In the genomic region with DNA sequence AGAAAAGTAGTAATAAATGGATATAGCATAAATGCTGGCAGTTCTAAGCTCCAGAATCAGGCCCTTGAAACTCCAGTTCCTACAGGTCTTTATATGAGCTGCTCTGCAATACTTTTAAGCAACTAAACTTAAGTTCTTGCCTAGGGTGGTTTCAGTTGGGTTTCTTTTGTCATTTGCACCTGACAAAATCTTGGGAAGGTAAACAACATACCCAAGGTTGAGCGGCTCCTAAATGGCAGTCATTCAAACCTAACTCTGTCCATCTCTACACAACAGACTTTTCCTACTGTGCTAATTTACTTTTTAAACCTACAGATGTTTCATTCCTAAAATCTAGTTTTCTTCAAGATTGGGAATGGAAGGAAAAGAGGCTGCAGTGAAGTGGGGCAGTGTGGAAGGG, we compare ENCODE assay signal across 26 cellular contexts. TPM values are rescaled to one million over a fixed set of nuclear protein-coding genes. Genes with fewer than 3 reads are reported as not detected.
"Had no signal": no experiment of that assay in that cellular context is flagged by ENCODE, and none has a peak within 500 bp of the region (broad histone marks: within the 10 kb centered on the region; RNA-seq: fewer than 3 reads in every experiment).

No MANE protein-coding gene starts in this region.

- H3K9me3 ChIP-seq: colonic mucosa, testis had no signal

- H3K4me1 ChIP-seq: colonic mucosa, lower lobe of right lung, psoas muscle, sigmoid colon, upper lobe of left lung had no signal

- H3K4me1 Mint-ChIP-seq: stimulated activated memory B cell treated with anti-CD40 and anti-IgM and Interleukin-4, amounts not matched to agents 10 μg/mL and 1 μg/mL and 100 μg/mL, for 72 hours had no signal

- H3K36me3 ChIP-seq: colonic mucosa, lower lobe of right lung, neural progenitor cell, sigmoid colon, upper lobe of left lung had no signal

- H3K27ac Mint-ChIP-seq: effector memory CD8-positive, alpha-beta T cell; naive B cell; natural killer cell treated with Interleukin-12 subunit alpha and Interleukin-12 subunit beta and Interleukin-15 and Interleukin-18, amount 100 ng/mL, for 72 hours; stimulated activated memory B cell treated with anti-CD40 and anti-IgM and Interleukin-4, amounts not matched to agents 10 μg/mL and 1 μg/mL and 100 μg/mL, for 72 hours had no signal

- ATAC-seq: effector memory CD8-positive, alpha-beta T cell; left ventricle myocardium superior; lower lobe of right lung; mucosa of descending colon; natural killer cell treated with Interleukin-12 subunit alpha and Interleukin-12 subunit beta and Interleukin-15 and Interleukin-18, amount 100 ng/mL, for 72 hours; psoas muscle; right cardiac atrium; stimulated activated memory B cell treated with anti-CD40 and anti-IgM and Interleukin-4, amounts not matched to agents 10 μg/mL and 1 μg/mL and 100 μg/mL, for 72 hours; stimulated activated naive CD8-positive, alpha-beta T cell treated with anti-CD3 and anti-CD28 coated beads, Interleukin-15, Interleukin-2, amounts not matched to agents 100 U/mL and 50 U/mL, for 24 hours had no signal

- H3K4me3 ChIP-seq: colonic mucosa, lower lobe of right lung, mucosa of descending colon, neural progenitor cell, psoas muscle, sigmoid colon, testis, tibial nerve, upper lobe of left lung had no signal

- DNase-seq: dermis blood vessel endothelial cell; effector memory CD8-positive, alpha-beta T cell; head of caudate nucleus; left ventricle myocardium superior; lower lobe of right lung; mucosa of descending colon; naive B cell; posterior cingulate gyrus; psoas muscle; sigmoid colon; stimulated activated CD4-positive, alpha-beta T cell treated with anti-CD3 and anti-CD28 coated beads, Interleukin-2, amount 100 ng/mL, for 24 hours; stimulated activated CD4-positive, alpha-beta T cell treated with anti-CD3 and anti-CD28 coated beads, Interleukin-4, amount 100 ng/mL, for 24 hours; stimulated activated naive CD8-positive, alpha-beta T cell treated with anti-CD3 and anti-CD28 coated beads, Interleukin-15, Interleukin-2, amounts not matched to agents 100 U/mL and 50 U/mL, for 24 hours; substantia nigra; testis; upper lobe of left lung had no signal

- H3K27ac ChIP-seq: colonic mucosa, lower lobe of right lung, neural progenitor cell, psoas muscle, sigmoid colon, testis, upper lobe of left lung had no signal

- H3K4me3 Mint-ChIP-seq: natural killer cell treated with Interleukin-12 subunit alpha and Interleukin-12 subunit beta and Interleukin-15 and Interleukin-18, amount 100 ng/mL, for 72 hours; neural progenitor cell; stimulated activated memory B cell treated with anti-CD40 and anti-IgM and Interleukin-4, amounts not matched to agents 10 μg/mL and 1 μg/mL and 100 μg/mL, for 72 hours had no signal

- H3K9ac ChIP-seq: neural progenitor cell had no signal

- H3K27me3 ChIP-seq: colonic mucosa, neural progenitor cell, sigmoid colon, testis, tibial nerve, upper lobe of left lung had no signal

RNA-seq across cellular contexts. Expression of a gene that starts 44.8 kb away (rescaled TPM):
- total RNA-seq: chondrocyte; fibroblast of villous mesenchyme; glomerular endothelial cell; natural killer cell treated with Interleukin-12 subunit alpha and Interleukin-12 subunit beta and Interleukin-15 and Interleukin-18, amount 100 ng/mL, for 72 hours; osteoblast had no signal
